In genomic region chr4:107034982-107035710, GRCh38 we compare ENCODE assay signal across 10 cellular contexts. TPM values are rescaled to one million over a fixed set of nuclear protein-coding genes. Genes with fewer than 3 reads are reported as not detected.
A peak's percentile ranks its signal among the peaks of the same experiment; 100 is the strongest.
DNase-seq lines count a peak whose midpoint lies in the region; ATAC-seq, FAIRE-seq and TF ChIP-seq lines count a peak whose summit lies in the region.
"Had no signal": no experiment of that assay in that cellular context is flagged by ENCODE, and none has a peak within 500 bp of the region (broad histone marks: within the 10 kb centered on the region; RNA-seq: fewer than 3 reads in every experiment).

No MANE protein-coding gene starts in this region.

- H3K27me3 ChIP-seq in body of pancreas (peaks cover 0 to 24% of the 10 kb centered on the region in 2 donors), suprapubic skin (peaks cover 51% of the 10 kb centered on the region)

- H3K4me1 ChIP-seq in body of pancreas (peaks cover 35% of the 10 kb centered on the region), kidney (ENCODE audit: control insufficient read depth in 1 of 2, insufficient read depth in 1 of 2, low read depth in 1 of 2, low read length in 2 of 2) (peaks cover 0 to 10% of the 10 kb centered on the region in 2 donors), suprapubic skin (peaks cover 25% of the 10 kb centered on the region)

- H3K36me3 ChIP-seq in body of pancreas (replicated peaks in 1 of 2; ENCODE audit: insufficient read depth in 1 of 2, low read depth in 2 of 2) (no peaks in the 10 kb centered on the region), kidney (ENCODE audit: control insufficient read depth in 1 of 2, insufficient read depth in 2 of 2, low read length in 2 of 2) (no peaks in the 10 kb centered on the region), suprapubic skin (no peaks in the 10 kb centered on the region)

- no peak for FAIRE-seq in kidney (lab: Jason Lieb, UNC)
- FAIRE-seq: G401.6 had no signal

- no peak overlapping the region for H3K9ac ChIP-seq in kidney (ENCODE audit: low read length in 2 of 2)

- no peaks in the 10 kb centered on the region for H3K9me3 ChIP-seq in body of pancreas
- no peaks in the 10 kb centered on the region for H3K9me3 ChIP-seq in kidney (ENCODE audit: control insufficient read depth in 1 of 2, low read length in 2 of 2)
- H3K9me3 ChIP-seq in suprapubic skin = no peaks in the 10 kb centered on the region

- peaks cover 6% of the 10 kb centered on the region for H3K9me3 Mint-ChIP-seq in activated CD4-positive, alpha-beta T cell treated with anti-CD3 and anti-CD28 coated beads, Interleukin-2, amount 10 ng/mL, durations not matched to agents 24 days and 14 days

- H3K27ac ChIP-seq in body of pancreas (no peak overlapping the region), kidney (ENCODE audit: low read depth in 2 of 2, low read length in 2 of 2) (no peak overlapping the region), suprapubic skin (no peak overlapping the region)

- peak; percentile 26 for ATAC-seq in body of pancreas

- peaks cover 59% of the 10 kb centered on the region for H3K27me3 Mint-ChIP-seq in activated CD4-positive, alpha-beta T cell treated with anti-CD3 and anti-CD28 coated beads, Interleukin-2, amount 10 ng/mL, durations not matched to agents 24 days and 14 days

- no peaks in the 10 kb centered on the region for H3K36me3 Mint-ChIP-seq in activated CD4-positive, alpha-beta T cell treated with anti-CD3 and anti-CD28 coated beads, Interleukin-2, amount 10 ng/mL, durations not matched to agents 24 days and 14 days (ENCODE audit: low read depth)

- WGBS in body of pancreas, 2 donors = 4% methylated on average over 17 to 35 of the region's 35 CpGs
- WGBS in suprapubic skin = 4% methylated on average over 19 of the region's 35 CpGs

- intact Hi-C loops in activated CD4-positive, alpha-beta T cell treated with anti-CD3 and anti-CD28 coated beads, Interleukin-2, amount 10 ng/mL, durations not matched to agents 24 days and 14 days (cut with micrococcal nuclease) = no loop called here
- intact Hi-C loops in body of pancreas (cut with DNase I) (no loop called here), kidney (cut with DNase I) (no loop called here)

- TF ChIP-seq POLR2A in body of pancreas (IDR thresholded peaks at IDR 0.05) (no peak), suprapubic skin (IDR thresholded peaks at IDR 0.05) (no peak)

- peak; percentile 55 for DNase-seq in activated CD4-positive, alpha-beta T cell treated with anti-CD3 and anti-CD28 coated beads, Interleukin-2, amount 10 ng/mL, durations not matched to agents 24 days and 14 days
- no peak for DNase-seq in activated CD4-positive, alpha-beta T cell treated with anti-CD3 and anti-CD28 coated beads, Interleukin-2, amount 50 U/mL, for 1 hour
- DNase-seq in body of pancreas (peak in 3 of 4 donors; percentile 10 to 23 (median 12)), kidney (peak; percentile 72), suprapubic skin (ENCODE audit: low spot score in 2 of 2) (peak; percentile 68 to 74), NCI-H345 treated with DMSO at 0.1 percent for 48 hours (lab: John Stamatoyannopoulos, UW; ENCODE audit: unreplicated experiment) (no peak), NCI-H2171 treated with DMSO at 0.1 percent for 48 hours (lab: John Stamatoyannopoulos, UW) (no peak), NCI-H526 treated with DMSO at 0.1 percent for 48 hours (lab: John Stamatoyannopoulos, UW) (no peak)

- H3K4me3 ChIP-seq in body of pancreas (no peak overlapping the region), kidney (ENCODE audit: low read length in 2 of 2) (peak overlapping the region in 1 of 2 donors; percentile 48), suprapubic skin (peak overlapping the region; percentile 44)

- TF ChIP-seq CTCF in body of pancreas (IDR thresholded peaks at IDR 0.05) (no peak), kidney (IDR thresholded peaks at IDR 0.05; ENCODE audit: borderline replicate concordance, extremely low read depth, insufficient read depth) (no peak), suprapubic skin (IDR thresholded peaks at IDR 0.05) (no peak)

- H3K4me1 Mint-ChIP-seq in activated CD4-positive, alpha-beta T cell treated with anti-CD3 and anti-CD28 coated beads, Interleukin-2, amount 10 ng/mL, durations not matched to agents 24 days and 14 days = peaks cover 23% of the 10 kb centered on the region

- H3K4me3 Mint-ChIP-seq in activated CD4-positive, alpha-beta T cell treated with anti-CD3 and anti-CD28 coated beads, Interleukin-2, amount 10 ng/mL, durations not matched to agents 24 days and 14 days = peak overlapping the region; percentile 84

- TF ChIP-seq EP300 in suprapubic skin (IDR thresholded peaks at IDR 0.05) = no peak

- H3K27ac Mint-ChIP-seq in activated CD4-positive, alpha-beta T cell treated with anti-CD3 and anti-CD28 coated beads, Interleukin-2, amount 10 ng/mL, durations not matched to agents 24 days and 14 days = no peak overlapping the region

RNA-seq across cellular contexts. Expression of gene DKK2, which starts 1.0 kb away (rescaled TPM):
- total RNA-seq in activated CD4-positive, alpha-beta T cell treated with anti-CD3 and anti-CD28 coated beads, Interleukin-2, amount 10 ng/mL, durations not matched to agents 24 days and 14 days = not detected in 2 replicates
- under 1 TPM in 1 of 2 donors, not detected in 1; 0.52 TPM for total RNA-seq in body of pancreas
- 0.22 TPM for total RNA-seq in kidney
- 0.19 TPM for polyA plus RNA-seq in kidney (ENCODE audit: insufficient read depth, low read depth, low replicate concordance)
- 1 to 10 TPM; 1.4 to 1.9 (median 1.6) TPM for total RNA-seq in suprapubic skin
- total RNA-seq: T-helper 1 cell treated with Interleukin-12 subunit alpha and Interleukin-12 subunit beta and Interleukin-4 antibody, amounts not matched to agents 30 ng/mL and 1 ng/mL, for 36 hours had no signal

Comparison
In these comparisons a context has a peak if more than half of its experiments do, and no peak if none do; other contexts are left out.
1. DNase-seq: peak in activated CD4-positive, alpha-beta T cell treated with anti-CD3 and anti-CD28 coated beads, Interleukin-2, amount 10 ng/mL, durations not matched to agents 24 days and 14 days (single experiment), body of pancreas (3 of 4), kidney (single experiment) and suprapubic skin (2 of 2); none in activated CD4-positive, alpha-beta T cell treated with anti-CD3 and anti-CD28 coated beads, Interleukin-2, amount 50 U/mL, for 1 hour (single experiment), NCI-H345 treated with DMSO at 0.1 percent for 48 hours (single experiment), NCI-H2171 treated with DMSO at 0.1 percent for 48 hours (single experiment) and NCI-H526 treated with DMSO at 0.1 percent for 48 hours (single experiment).